24 cellular contexts compared by ENCODE assay signal in genomic region chr14:103707329-103708263, GRCh38. TPM values are rescaled to one million over a fixed set of nuclear protein-coding genes. Genes with fewer than 3 reads are reported as not detected.
DNase-seq lines count a peak whose midpoint lies in the region; ATAC-seq, FAIRE-seq and TF ChIP-seq lines count a peak whose summit lies in the region.
"Had no signal": no experiment of that assay in that cellular context is flagged by ENCODE, and none has a peak within 500 bp of the region (broad histone marks: within the 10 kb centered on the region; RNA-seq: fewer than 3 reads in every experiment).

No MANE protein-coding gene starts in this region.

- whole genome bisulfite sequencing in K562 (ENCODE audit: insufficient coverage, low coverage, missing lambda C conversion rate) = 94% methylated on average over 14 of the region's 29 CpGs
- WGBS in prostate gland = 67% methylated on average over 21 of the region's 29 CpGs

- TF ChIP-seq CTCF in HEK293 (tag by site-specific recombination; IDR thresholded peaks at IDR 0.05) (no peak), K562 (IDR thresholded peaks at IDR 0.05 in 2 of 3, conservative IDR thresholded peaks at IDR 0.05 in 1 of 3; ENCODE audit: insufficient read depth in 2 of 3, low read depth in 1 of 3, low read length in 3 of 3) (no peak), prostate gland (IDR thresholded peaks at IDR 0.05) (no peak)

- H4K20me1 ChIP-seq in K562 (replicated peaks; ENCODE audit: control insufficient read depth, insufficient read depth, low read length) = no peaks in the 10 kb centered on the region

- peaks cover 14% of the 10 kb centered on the region for H3K4me1 Mint-ChIP-seq in activated T-cell treated with anti-CD3 and anti-CD28 coated beads, Interleukin-2, amount 50 U/mL, for 24 hours (ENCODE audit: low read depth)

- H3K9me1 ChIP-seq in K562 (ENCODE audit: control insufficient read depth, insufficient read depth, low read length) = no peaks in the 10 kb centered on the region

- TF ChIP-seq RAD21 in K562 (CRISPR knock-in tag; conservative IDR thresholded peaks at IDR 0.05 in 1 of 2, IDR thresholded peaks at IDR 0.05 in 1 of 2) = no peak

- H3K9me3 ChIP-seq in HEK293 (ENCODE audit: control insufficient read depth, insufficient read depth, low read depth, low read length) (no peaks in the 10 kb centered on the region), K562 (replicated peaks; ENCODE audit: control insufficient read depth, insufficient read depth, low read depth, low read length) (no peaks in the 10 kb centered on the region), prostate gland (no peaks in the 10 kb centered on the region)
- H3K9me3 ChIP-seq: BLaER1, Caco-2, heart right ventricle, uterus had no signal

- POLR2A ChIA-PET in HEK293 (lab: Yijun Ruan, JAX) (interaction anchor here (1.1 kb wide), 1 partner anchor 8 kb away, joined by 5 read pairs; the partner anchor contains the start of gene ZFYVE21), K562 (lab: Yijun Ruan, JAX) (interaction anchor here (0.5 to 2.6 kb wide), 2 partner anchors 8 to 1391 kb away, joined by 3 to 9 read pairs; partner anchors contain the start of genes XRCC3 and ZFYVE21)

- no peak overlapping the region for H2AFZ ChIP-seq in K562 (ENCODE audit: low read depth, low read length)

- peaks cover 5% of the 10 kb centered on the region; the same call in 2 of the 3 replicates for H3K79me2 ChIP-seq in K562 (ENCODE audit: control insufficient read depth, insufficient read depth, low read length)

- ATAC-seq in K562 = no peak
- ATAC-seq in GM18870 (IDR thresholded peaks at IDR 0.05; ENCODE audit: unreplicated experiment) = no peak
- ATAC-seq in GM18502 (IDR thresholded peaks at IDR 0.05; ENCODE audit: poor library complexity, unreplicated experiment) = no peak
- ATAC-seq: left cardiac atrium, PC-3 had no signal

- no peaks in the 10 kb centered on the region for H3K27me3 Mint-ChIP-seq in activated T-cell treated with anti-CD3 and anti-CD28 coated beads, Interleukin-2, amount 50 U/mL, for 24 hours
- H3K27me3 Mint-ChIP-seq: activated naive CD8-positive, alpha-beta T cell treated with anti-CD3 and anti-CD28 coated beads, Interleukin-2, amount 10 ng/mL, durations not matched to agents 7 days and 5 days; IgD-negative memory B cell had no signal

- peaks cover 91% of the 10 kb centered on the region for H3K36me3 Mint-ChIP-seq in activated T-cell treated with anti-CD3 and anti-CD28 coated beads, Interleukin-2, amount 50 U/mL, for 24 hours (ENCODE audit: low read depth)

- no peak for FAIRE-seq in K562 (lab: Jason Lieb, UNC)

- no peak for TF ChIP-seq EP300 in K562 (IDR thresholded peaks at IDR 0.05; ENCODE audit: low read length)

- no peak overlapping the region for H3K4me3 ChIP-seq in HEK293 (ENCODE audit: low read depth, low read length)
- H3K4me3 ChIP-seq in K562 = no peak overlapping the region
- H3K4me3 ChIP-seq in prostate gland = no peak overlapping the region
- H3K4me3 ChIP-seq: BLaER1, heart right ventricle, skin epidermis, uterus had no signal

- no peak overlapping the region for H3K4me3 Mint-ChIP-seq in activated T-cell treated with anti-CD3 and anti-CD28 coated beads, Interleukin-2, amount 50 U/mL, for 24 hours
- H3K4me3 Mint-ChIP-seq: activated naive CD8-positive, alpha-beta T cell treated with anti-CD3 and anti-CD28 coated beads, Interleukin-2, amount 10 ng/mL, durations not matched to agents 7 days and 5 days; IgD-negative memory B cell had no signal

- in situ Hi-C loops in K562 (cut with MboI) = no loop called here

- H3K4me1 ChIP-seq in HEK293 (ENCODE audit: control insufficient read depth, insufficient read depth, low read length) (no peaks in the 10 kb centered on the region), K562 (replicated peaks in 1 of 2; ENCODE audit: control insufficient read depth in 2 of 2, insufficient read depth in 2 of 2, low read length in 2 of 2) (peaks cover 0 to 30% of the 10 kb centered on the region in 2 experiments; a peak in 2 of 5 replicates), prostate gland (replicated peaks) (peaks cover 61% of the 10 kb centered on the region)
- H3K4me1 ChIP-seq: BLaER1, Caco-2 had no signal

- no peak for DNase-seq in activated T-cell treated with anti-CD3 and anti-CD28 coated beads, Interleukin-2, amount 50 U/mL, for 24 hours
- DNase-seq in activated T-cell treated with anti-CD3 and anti-CD28 coated beads, Interleukin-2, amount 50 U/mL, for 1 hour = no peak
- DNase-seq in K562 (ENCODE audit: extremely low read depth in 1 of 4, low spot score in 3 of 4) = no peak
- DNase-seq in prostate gland (ENCODE audit: low spot score) = no peak
- DNase-seq in kidney glomerular epithelial cell (lab: John Stamatoyannopoulos, UW) = no peak
- DNase-seq: activated CD4-positive, alpha-beta T cell treated with anti-CD3 and anti-CD28 coated beads, Interleukin-2, amount 50 U/mL, for 1 hour; activated CD8-positive, alpha-beta memory T cell treated with anti-CD3 and anti-CD28 coated beads, Interleukin-2, amount 50 U/mL, for 4 hours; activated naive CD8-positive, alpha-beta T cell treated with anti-CD3 and anti-CD28 coated beads, Interleukin-2, amount 10 ng/mL, durations not matched to agents 7 days and 5 days; Caco-2; DMS79; HCEC 1CT; heart right ventricle; left cardiac atrium; NCI-H1105 treated with DMSO at 0.1 percent for 48 hours; NCI-H524; PC-3; uterus had no signal

- H3K27ac ChIP-seq in HEK293 (ENCODE audit: extremely low read depth, low read depth, low read length) (no peak overlapping the region), K562 (ENCODE audit: extremely low read depth, low read depth, low read length) (no peak overlapping the region), prostate gland (peak overlapping the region; percentile 60 to 88)
- H3K27ac ChIP-seq: BLaER1, epithelial cell of prostate had no signal

- no peaks in the 10 kb centered on the region for H3K9me3 Mint-ChIP-seq in activated T-cell treated with anti-CD3 and anti-CD28 coated beads, Interleukin-2, amount 50 U/mL, for 24 hours
- H3K9me3 Mint-ChIP-seq: activated naive CD8-positive, alpha-beta T cell treated with anti-CD3 and anti-CD28 coated beads, Interleukin-2, amount 10 ng/mL, durations not matched to agents 7 days and 5 days; IgD-negative memory B cell had no signal

- no peaks in the 10 kb centered on the region for H3K27me3 ChIP-seq in K562 (ENCODE audit: control insufficient read depth in 2 of 2, insufficient read depth in 2 of 2, low read length in 2 of 2)
- no peaks in the 10 kb centered on the region for H3K27me3 ChIP-seq in prostate gland (replicated peaks; ENCODE audit: insufficient read depth)
- H3K27me3 ChIP-seq: BLaER1, heart right ventricle, uterus had no signal

- intact Hi-C loops in K562 (cut with micrococcal nuclease) (no loop called here), prostate gland (cut with DNase I) (no loop called here)

- peak overlapping the region; percentile 40 for H3K27ac Mint-ChIP-seq in activated T-cell treated with anti-CD3 and anti-CD28 coated beads, Interleukin-2, amount 50 U/mL, for 24 hours
- H3K27ac Mint-ChIP-seq: activated naive CD8-positive, alpha-beta T cell treated with anti-CD3 and anti-CD28 coated beads, Interleukin-2, amount 10 ng/mL, durations not matched to agents 7 days and 5 days had no signal

- TF ChIP-seq POLR2A in K562 (conservative IDR thresholded peaks at IDR 0.05) (no peak), prostate gland (IDR thresholded peaks at IDR 0.05) (no peak)

- BruUV-seq in K562 (replicated peaks; lab: Mats Ljungman, UMichigan) = no TSS peak

- CTCF ChIA-PET in HEK293 (lab: Yijun Ruan, JAX) = no interaction called here
- CTCF ChIA-PET in K562 (lab: Yijun Ruan, JAX; ENCODE audit: low intra/inter-chr PET ratio) = no interaction called here

- H3K4me2 ChIP-seq in K562 (ENCODE audit: insufficient read depth, low read length) = no peak overlapping the region
- H3K4me2 ChIP-seq: BLaER1 had no signal

- H3K9ac ChIP-seq in K562 (ENCODE audit: insufficient read depth in 1 of 2, low read depth in 2 of 2, low read length in 2 of 2) = no peak overlapping the region
- H3K9ac ChIP-seq: BLaER1 had no signal

- peaks cover 15 to 95% of the 10 kb centered on the region in 2 experiments for H3K36me3 ChIP-seq in HEK293 (ENCODE audit: control insufficient read depth in 2 of 2, insufficient read depth in 1 of 2, low read length in 2 of 2)
- H3K36me3 ChIP-seq in K562 (ENCODE audit: control insufficient read depth, insufficient read depth, low read length) = peaks cover 85% of the 10 kb centered on the region; the same call in 2 of the 3 replicates
- no peaks in the 10 kb centered on the region for H3K36me3 ChIP-seq in prostate gland
- H3K36me3 ChIP-seq: uterus had no signal

RNA-seq across cellular contexts. Expression of gene XRCC3, which starts 7.7 kb away (rescaled TPM):
- 101 and 113 TPM in 2 replicates for total RNA-seq in K562 (2011; cell fraction: chromatin; rRNA removed; ENCODE audit: low replicate concordance)
- total RNA-seq in K562 (2011; cell fraction: nucleolus; rRNA removed) = 61.2 and 62.1 TPM in 2 replicates
- 38.5 and 51.0 TPM in 2 replicates for total RNA-seq in K562 (2011; cell fraction: nucleoplasm; rRNA removed)
- 46.1 and 54.1 TPM in 2 replicates for total RNA-seq in K562 (2014; rRNA removed)
- 30.2 TPM in 2 replicates for total RNA-seq in K562 (2014; rRNA removed; fragmentation: Illumina TruSeq; extraction: Trizol)
- 25.7 and 30.3 TPM in 2 replicates for total RNA-seq in K562 (2015; rRNA removed; fragmentation: Illumina TruSeq; extraction: Trizol)
- 38.2 and 41.3 TPM in 2 replicates for total RNA-seq in K562 (2021)
- polyA plus RNA-seq in K562 (2011; rRNA removed) = 19.0 and 24.3 TPM in 2 replicates
- polyA plus RNA-seq in K562 (2011; cell fraction: cytosol; rRNA removed) = 25.1 and 35.1 TPM in 2 replicates
- polyA plus RNA-seq in K562 (2011; cell fraction: nucleus; rRNA removed) = 39.2 and 66.6 TPM in 2 replicates
- polyA plus RNA-seq in K562 (2012) = 27.2 and 37.1 TPM in 2 replicates
- 44.5 and 59.3 TPM in 2 replicates for polyA plus RNA-seq in K562 (2014; fragmentation: Illumina TruSeq; extraction: Trizol)
- polyA plus RNA-seq in K562 (2014; fragmentation: Nextera tagmentation; extraction: Ambion mirVana) = under 1 TPM; 0.34 to 0.38 TPM
- 39.9 and 44.1 TPM in 2 replicates for polyA plus RNA-seq in K562 (2014; rRNA removed)
- 15.4 and 24.3 TPM in 2 replicates for polyA minus RNA-seq in K562 (2011; rRNA and poly(A)+ RNA removed)
- 17.7 and 17.8 TPM in 2 replicates for polyA minus RNA-seq in K562 (2011; cell fraction: cytosol; rRNA and poly(A)+ RNA removed)
- polyA minus RNA-seq in K562 (2011; cell fraction: nucleus; rRNA and poly(A)+ RNA removed) = 19.2 and 19.5 TPM in 2 replicates
- 10 to 100 TPM; 24.7 to 33.2 TPM for total RNA-seq in prostate gland

RNA-seq across cellular contexts. Expression of gene ZFYVE21, which starts 8.0 kb away (rescaled TPM):
- 79.0 and 151 TPM in 2 replicates for total RNA-seq in K562 (2011; cell fraction: chromatin; rRNA removed; ENCODE audit: low replicate concordance)
- 69.2 and 87.8 TPM in 2 replicates for total RNA-seq in K562 (2011; cell fraction: nucleolus; rRNA removed)
- total RNA-seq in K562 (2011; cell fraction: nucleoplasm; rRNA removed) = 66.9 and 68.4 TPM in 2 replicates
- 16.3 and 21.1 TPM in 2 replicates for total RNA-seq in K562 (2014; rRNA removed)
- 9.9 and 11.8 TPM in 2 replicates for total RNA-seq in K562 (2014; rRNA removed; fragmentation: Illumina TruSeq; extraction: Trizol)
- total RNA-seq in K562 (2015; rRNA removed; fragmentation: Illumina TruSeq; extraction: Trizol) = 15.0 and 15.6 TPM in 2 replicates
- total RNA-seq in K562 (2021) = 17.1 and 18.0 TPM in 2 replicates
- 23.1 and 24.3 TPM in 2 replicates for polyA plus RNA-seq in K562 (2011; rRNA removed)
- 27.7 and 35.5 TPM in 2 replicates for polyA plus RNA-seq in K562 (2011; cell fraction: cytosol; rRNA removed)
- 44.1 and 51.8 TPM in 2 replicates for polyA plus RNA-seq in K562 (2011; cell fraction: nucleus; rRNA removed)
- 15.8 and 16.8 TPM in 2 replicates for polyA plus RNA-seq in K562 (2012)
- 11.9 and 14.4 TPM in 2 replicates for polyA plus RNA-seq in K562 (2014; fragmentation: Illumina TruSeq; extraction: Trizol)
- 1 to 10 TPM in 1 of 2 experiments, under 1 TPM in 1; 0.90 to 2.8 TPM for polyA plus RNA-seq in K562 (2014; fragmentation: Nextera tagmentation; extraction: Ambion mirVana)
- 23.1 and 25.5 TPM in 2 replicates for polyA plus RNA-seq in K562 (2014; rRNA removed)
- 9.3 and 9.5 TPM in 2 replicates for polyA minus RNA-seq in K562 (2011; rRNA and poly(A)+ RNA removed)
- 17.4 and 20.7 TPM in 2 replicates for polyA minus RNA-seq in K562 (2011; cell fraction: cytosol; rRNA and poly(A)+ RNA removed)
- polyA minus RNA-seq in K562 (2011; cell fraction: nucleus; rRNA and poly(A)+ RNA removed) = 16.2 and 17.8 TPM in 2 replicates
- total RNA-seq in prostate gland = 100 to 1,000 TPM; 162 to 215 TPM

Comparison
In these comparisons a context has a peak if more than half of its experiments do, and no peak if none do; other contexts are left out.
1. H3K27ac ChIP-seq: peak in prostate gland (2 of 2); none in HEK293 (single experiment) and K562 (single experiment).